ENCODE assay signal across 8 cellular contexts in the genomic region with DNA sequence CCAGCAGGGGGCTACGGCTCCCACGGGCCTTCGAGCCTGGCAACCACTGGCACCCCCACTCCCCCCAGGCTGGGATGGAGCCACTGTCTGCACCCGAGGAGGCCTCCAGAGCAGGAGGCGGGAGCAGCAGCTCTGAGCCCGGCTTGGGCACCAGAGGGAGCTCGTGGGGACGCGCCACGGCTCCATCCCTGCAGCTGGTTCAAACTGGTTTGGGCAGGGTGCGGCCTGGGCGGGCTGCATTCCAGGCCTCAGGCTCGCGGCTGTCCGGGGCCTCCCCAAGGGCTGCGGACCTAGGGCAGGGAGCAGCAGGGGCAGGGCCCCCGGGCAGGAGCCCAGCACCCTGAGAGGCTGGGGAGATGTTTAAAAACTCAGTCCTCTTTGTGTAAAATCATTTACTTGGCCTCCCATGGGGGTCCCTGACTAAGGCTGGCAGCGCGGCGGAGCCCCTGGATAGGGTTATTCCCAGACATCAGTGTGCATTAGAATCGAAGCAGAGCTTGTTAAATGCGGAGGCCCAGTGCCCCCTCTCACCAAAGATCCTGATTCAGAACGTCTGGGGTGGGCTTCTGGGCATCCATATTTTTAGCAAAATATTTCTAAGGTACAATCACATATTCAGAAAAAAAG. TPM values are rescaled to one million over a fixed set of nuclear protein-coding genes. Genes with fewer than 3 reads are reported as not detected.
DNase-seq lines count a peak whose midpoint lies in the region; ATAC-seq, FAIRE-seq and TF ChIP-seq lines count a peak whose summit lies in the region.

No MANE protein-coding gene starts in this region.

- TF ChIP-seq CTCF in GM12872 (IDR thresholded peaks at IDR 0.05; ENCODE audit: insufficient read depth, low read depth, low read length) (peak; percentile 88), HFFc6 (IDR thresholded peaks at IDR 0.05) (peak; percentile 86), astrocyte (IDR thresholded peaks at IDR 0.05; ENCODE audit: insufficient read depth, low read depth, low read length) (peak; percentile 43)

- H3K36me3 ChIP-seq in astrocyte (ENCODE audit: insufficient read depth, low read length) = no peaks in the 10 kb centered on the region

- no peak for FAIRE-seq in astrocyte (lab: Jason Lieb, UNC)

- H3K9me3 ChIP-seq in astrocyte (ENCODE audit: insufficient read depth, low read depth, low read length) = no peaks in the 10 kb centered on the region

- H3K4me1 Mint-ChIP-seq in HFFc6 (ENCODE audit: low read depth) (peaks cover 59% of the 10 kb centered on the region), astrocyte (ENCODE audit: low read depth, unreplicated experiment) (no peaks in the 10 kb centered on the region)

- H3K4me2 ChIP-seq in astrocyte (ENCODE audit: low read length) = peak overlapping the region; percentile 70

- ATAC-seq in sciatic nerve (peak; percentile 95), GM19324 (IDR thresholded peaks at IDR 0.05; ENCODE audit: low FRiP score, unreplicated experiment) (no peak)

- peak; percentile 88 for DNase-seq in HFFc6
- peak; percentile 76 for DNase-seq in NCI-H1092 (lab: John Stamatoyannopoulos, UW)
- DNase-seq in T-helper 2 cell = peak; percentile 38 to 89 (median 61)
- peak; percentile 71 for DNase-seq in astrocyte (ENCODE audit: low read depth)
- peak; percentile 95 for DNase-seq in hepatic stellate cell (ENCODE audit: low spot score)
- peak; percentile 95 for DNase-seq in sciatic nerve (ENCODE audit: low spot score)

- H2AFZ ChIP-seq in astrocyte (ENCODE audit: low read depth, low read length) = peak overlapping the region; percentile 84

- H3K9me3 Mint-ChIP-seq in HFFc6 (no peaks in the 10 kb centered on the region), astrocyte (ENCODE audit: unreplicated experiment) (no peaks in the 10 kb centered on the region)

- no peak overlapping the region for H3K4me3 ChIP-seq in astrocyte (ENCODE audit: insufficient read depth, low read depth, low read length)

- no peaks in the 10 kb centered on the region for H4K20me1 ChIP-seq in astrocyte (ENCODE audit: insufficient read depth, low read length)

- H3K36me3 Mint-ChIP-seq in HFFc6 (ENCODE audit: low read depth) = no peaks in the 10 kb centered on the region
- no peaks in the 10 kb centered on the region for H3K36me3 Mint-ChIP-seq in astrocyte (ENCODE audit: low read depth, unreplicated experiment)

- no peaks in the 10 kb centered on the region for H3K79me2 ChIP-seq in astrocyte (ENCODE audit: insufficient read depth, low read length)

- peak overlapping the region; percentile 85 for H3K9ac ChIP-seq in astrocyte (ENCODE audit: low read length)

- H3K4me3 Mint-ChIP-seq in HFFc6 = no peak overlapping the region
- H3K4me3 Mint-ChIP-seq in astrocyte (ENCODE audit: unreplicated experiment) = no peak overlapping the region

- intact Hi-C loops in sciatic nerve (cut with DNase I) = loop anchor here (5.0 kb wide), 1 partner anchor 142 kb away; the partner anchor contains the start of gene ADNP

- peak overlapping the region; percentile 90 for H3K27ac ChIP-seq in astrocyte (ENCODE audit: low read depth, low read length)

- no peaks in the 10 kb centered on the region for H3K27me3 ChIP-seq in astrocyte (ENCODE audit: insufficient read depth, low read length)

- H3K27me3 Mint-ChIP-seq in HFFc6 (ENCODE audit: insufficient read depth) (peaks cover 2% of the 10 kb centered on the region; the same call in 1 of the 2 replicates), astrocyte (ENCODE audit: low read depth, unreplicated experiment) (no peaks in the 10 kb centered on the region)

- H3K4me1 ChIP-seq in astrocyte (ENCODE audit: insufficient read depth, low read length) = peaks cover 15% of the 10 kb centered on the region

- H3K27ac Mint-ChIP-seq in HFFc6 (peak overlapping the region; percentile 92), astrocyte (ENCODE audit: unreplicated experiment) (peak overlapping the region; percentile 96)

RNA-seq across cellular contexts. Expression of gene BCAS4, which starts 4.1 kb away (rescaled TPM):
- total RNA-seq in HFFc6 (2021; fragmentation: NEBNext Ultra II Directional; extraction: Animal tissue kit (Norgen Biotek cat#: 25700)) = 10 to 100 TPM; 19.8 to 23.5 (median 21.7) TPM
- total RNA-seq in astrocyte (13.2 and 16.7 TPM in 2 replicates), sciatic nerve (4.8 TPM)

RNA-seq across cellular contexts. Expression of gene PARD6B, which starts 59.4 kb away (rescaled TPM):
- under 1 TPM; 0.24 to 0.68 (median 0.51) TPM for total RNA-seq in HFFc6 (2021; fragmentation: NEBNext Ultra II Directional; extraction: Animal tissue kit (Norgen Biotek cat#: 25700))
- total RNA-seq in astrocyte = 10.1 and 13.1 TPM in 2 replicates
- total RNA-seq in sciatic nerve = 5.7 TPM
